In genomic region chr16:30747799-30748633, GRCh38 we compare ENCODE assay signal across 8 cellular contexts. TPM values are rescaled to one million over a fixed set of nuclear protein-coding genes. Genes with fewer than 3 reads are reported as not detected.
A peak's percentile ranks its signal among the peaks of the same experiment; 100 is the strongest.
DNase-seq lines count a peak whose midpoint lies in the region; ATAC-seq, FAIRE-seq and TF ChIP-seq lines count a peak whose summit lies in the region.

TSS of gene PHKG2 (plus strand) at chr16:30748425. CDS start at chr16:30748821, 396 bp downstream.

- H2BK12ac ChIP-seq in trophoblast cell (ENCODE audit: low read length): no peak within 1 kb of the TSS

- intact Hi-C loops in adrenal gland (cut with DNase I): no loop called here
- intact Hi-C loops in cardiac septum (cut with DNase I): no loop called here
- intact Hi-C loops in transverse colon (cut with DNase I; ENCODE audit: low total_unique reads): no loop called here

- peak within 1 kb of the TSS; percentile 16 for H2AK5ac ChIP-seq in trophoblast cell (ENCODE audit: low read length)

- peak within 1 kb of the TSS; percentile 91 for H3K9ac ChIP-seq in trophoblast cell (ENCODE audit: low read length)

- H3K27ac ChIP-seq in adrenal gland (peak within 1 kb of the TSS in 4 of 5 donors; percentile 73 to 93 (median 82)), trophoblast cell (ENCODE audit: low read depth, low read length) (peak within 1 kb of the TSS; percentile 70), transverse colon (peak within 1 kb of the TSS; percentile 85 to 95 (median 91))

- H3K9me3 ChIP-seq in adrenal gland (replicated peaks in 1 of 3): no peaks in the 10 kb centered on the region
- no peaks in the 10 kb centered on the region for H3K9me3 ChIP-seq in trophoblast cell (ENCODE audit: insufficient read depth, low read depth, low read length)
- no peaks in the 10 kb centered on the region for H3K9me3 ChIP-seq in transverse colon

- H3K4me2 ChIP-seq in trophoblast cell (ENCODE audit: low read length): peak within 1 kb of the TSS; percentile 77

- H2BK120ac ChIP-seq in trophoblast cell (ENCODE audit: insufficient read depth, low read length, poor library complexity): peak within 1 kb of the TSS; percentile 49

- peak within 1 kb of the TSS; percentile 72 for H3K18ac ChIP-seq in trophoblast cell (ENCODE audit: low read length)

- H3K36me3 ChIP-seq in adrenal gland (replicated peaks in 1 of 2) (peaks cover 0 to 23% of the 10 kb centered on the region in 2 donors), trophoblast cell (ENCODE audit: control insufficient read depth in 1 of 2, insufficient read depth in 2 of 2, low read length in 2 of 2) (peaks cover 27 to 38% of the 10 kb centered on the region in 2 experiments), transverse colon (peaks cover 0 to 9% (median 2%) of the 10 kb centered on the region in 4 donors)

- no peaks in the 10 kb centered on the region for H3K27me3 ChIP-seq in adrenal gland
- no peaks in the 10 kb centered on the region for H3K27me3 ChIP-seq in trophoblast cell (ENCODE audit: insufficient read depth, low read length)
- H3K27me3 ChIP-seq in transverse colon: no peaks in the 10 kb centered on the region

- peak within 1 kb of the TSS; percentile 65 for H3K4ac ChIP-seq in trophoblast cell (ENCODE audit: low read depth, low read length)

- FAIRE-seq in GM12892 (lab: Jason Lieb, UNC): peak; percentile 97

- H3K79me2 ChIP-seq in trophoblast cell (ENCODE audit: control insufficient read depth, insufficient read depth, low read length, poor library complexity): peaks cover 8% of the 10 kb centered on the region

- H3K4me3 ChIP-seq in adrenal gland: peak within 1 kb of the TSS in 2 of 4 donors; percentile 85 to 98
- peak within 1 kb of the TSS; percentile 90 for H3K4me3 ChIP-seq in trophoblast cell (ENCODE audit: low read depth, low read length)
- H3K4me3 ChIP-seq in transverse colon: peak within 1 kb of the TSS; percentile 72 to 100 (median 96)

- peak within 1 kb of the TSS; percentile 50 for H2AFZ ChIP-seq in trophoblast cell (ENCODE audit: insufficient read depth, low read length, poor library complexity)

- TF ChIP-seq POLR2A in GM12892 (IDR thresholded peaks at IDR 0.05; ENCODE audit: low read depth, low read length) (peak; percentile 89), adrenal gland (IDR thresholded peaks at IDR 0.05) (peak in 1 of 2 donors; percentile 80), transverse colon (IDR thresholded peaks at IDR 0.05) (peak; percentile 87)

- TF ChIP-seq CTCF in adrenal gland (IDR thresholded peaks at IDR 0.05): peak in 1 of 6 experiments; percentile 3
- peak in 2 of 5 experiments; percentile 15 to 33 for TF ChIP-seq CTCF in transverse colon (IDR thresholded peaks at IDR 0.05)

- TF ChIP-seq EP300 in transverse colon (IDR thresholded peaks at IDR 0.05; ENCODE audit: low read depth): no peak

- WGBS in adrenal gland, 4 donors: 2 to 9% (median 4%) methylated on average over 8 to 60 of the region's 60 CpGs
- WGBS in trophoblast cell (ENCODE audit: extremely low coverage, insufficient coverage, insufficient read length): no CpG with 5 or more reads among the region's 60 CpGs
- 5 to 7% methylated on average over 3 to 17 of the region's 60 CpGs for WGBS in transverse colon (ENCODE audit: low coverage in 1 of 2), 2 donors

- H4K8ac ChIP-seq in trophoblast cell (ENCODE audit: low read depth, low read length): peak within 1 kb of the TSS; percentile 91

- H3K79me1 ChIP-seq in trophoblast cell (ENCODE audit: low read length): peaks cover 6% of the 10 kb centered on the region

- no peak within 1 kb of the TSS for H3K23ac ChIP-seq in trophoblast cell (ENCODE audit: low read length)

- peak within 1 kb of the TSS; percentile 84 for H4K12ac ChIP-seq in trophoblast cell (ENCODE audit: low read depth, low read length)

- DNase-seq in GM12892 (ENCODE audit: insufficient read length) (peak; percentile 98), NCI-H146 (lab: John Stamatoyannopoulos, UW) (peak; percentile 99), T-helper 1 cell (peak; percentile 93 to 99 (median 94)), adrenal gland (peak; percentile 98 to 100 (median 100)), cardiac septum (ENCODE audit: low spot score) (peak; percentile 100), trophoblast cell (peak; percentile 100), transverse colon (peak; percentile 99)

- peak within 1 kb of the TSS; percentile 52 for H2BK5ac ChIP-seq in trophoblast cell (ENCODE audit: low read depth, low read length, poor library complexity)

- ATAC-seq in HG02852 (IDR thresholded peaks at IDR 0.05; ENCODE audit: unreplicated experiment): peak; percentile 98

- H3K14ac ChIP-seq in trophoblast cell (ENCODE audit: low read length): peak within 1 kb of the TSS; percentile 73

- H3K4me1 ChIP-seq in adrenal gland (replicated peaks in 1 of 2): peaks cover 0 to 8% of the 10 kb centered on the region in 2 donors
- H3K4me1 ChIP-seq in trophoblast cell (ENCODE audit: control insufficient read depth in 1 of 2, insufficient read depth in 2 of 2, low read length in 2 of 2): peaks cover 0 to 4% of the 10 kb centered on the region in 2 experiments
- H3K4me1 ChIP-seq in transverse colon: peaks cover 0 to 47% (median 27%) of the 10 kb centered on the region in 4 donors

- in situ Hi-C loops in transverse colon (cut with MboI; ENCODE audit: low pct_ligation_motif_present in 1 of 4, low pct_unique_long_range_greater_than_20kb in 1 of 4, low sequenced_read_pairs in 3 of 4): no loop called here

- H4K91ac ChIP-seq in trophoblast cell (ENCODE audit: low read depth, low read length): peak within 1 kb of the TSS; percentile 69

RNA-seq across cellular contexts. Expression of gene PHKG2, which starts in this region (rescaled TPM):
- 24.4 TPM for polyA plus RNA-seq in GM12892 (2012; ENCODE audit: missing spikeins)
- 10 to 100 TPM; 25.4 to 48.3 (median 35.1) TPM for total RNA-seq in adrenal gland
- 10 to 100 TPM; 18.7 to 82.8 (median 58.5) TPM for polyA plus RNA-seq in adrenal gland
- 13.2 TPM for total RNA-seq in cardiac septum
- 109 and 119 TPM in 2 replicates for polyA plus RNA-seq in trophoblast cell (2013)
- total RNA-seq in transverse colon: 100 to 1,000 TPM in 1 of 4 donors, 10 to 100 TPM in 3; 41.1 to 152 (median 66.4) TPM
